Comparison of ENCODE assay signal across 1 cellular context in genomic region chr1:40161125-40161887, GRCh38.
TF ChIP-seq lines count a peak whose summit lies in the region.

TSS of gene RLF (plus strand) at chr1:40161387. CDS start at chr1:40161400, 13 bp downstream.

TF ChIP-seq in GM12878, 131 proteins besides CTCF, POLR2A, EP300 and RAD21 (continued from another document and continues in another):
- TF ChIP-seq NBN (IDR thresholded peaks at IDR 0.05): peak; percentile 98
- TF ChIP-seq NR2C1 (IDR thresholded peaks at IDR 0.05): peak; percentile 59
- TF ChIP-seq MEF2A (IDR thresholded peaks at IDR 0.05; ENCODE audit: insufficient read depth, low read depth, low read length): no peak
- peak; percentile 53 for TF ChIP-seq NR2F1 (conservative IDR thresholded peaks at IDR 0.05)
- peak; percentile 72 for TF ChIP-seq NKRF (conservative IDR thresholded peaks at IDR 0.05)
- TF ChIP-seq POLR2AphosphoS2 (IDR thresholded peaks at IDR 0.05; ENCODE audit: low read depth, low read length): peak; percentile 91
- TF ChIP-seq ZNF687 (IDR thresholded peaks at IDR 0.05): peak; percentile 72
- no peak for TF ChIP-seq BCLAF1 (IDR thresholded peaks at IDR 0.05)
- TF ChIP-seq BCL11A (IDR thresholded peaks at IDR 0.05; ENCODE audit: low read depth, low read length): no peak
- no peak for TF ChIP-seq PBX3 (IDR thresholded peaks at IDR 0.05; ENCODE audit: insufficient replicate concordance, low read depth, low read length)
- TF ChIP-seq POU2F2 (IDR thresholded peaks at IDR 0.05; ENCODE audit: borderline replicate concordance, low read depth, low read length): no peak; the same call in 2 of the 3 replicates
- no peak for TF ChIP-seq MYC (IDR thresholded peaks at IDR 0.05; ENCODE audit: insufficient read depth, insufficient read length, insufficient replicate concordance, low read length, severe bottlenecking)
- peak; percentile 79 for TF ChIP-seq FOXK2 (IDR thresholded peaks at IDR 0.05)
- no peak for TF ChIP-seq GABPA (IDR thresholded peaks at IDR 0.05; ENCODE audit: low read depth)
- TF ChIP-seq BRCA1 (IDR thresholded peaks at IDR 0.05; ENCODE audit: low read depth, low read length): no peak
- no peak for TF ChIP-seq NFIC (IDR thresholded peaks at IDR 0.05; ENCODE audit: low read depth, low read length)
- TF ChIP-seq ATF2 (IDR thresholded peaks at IDR 0.05; ENCODE audit: low read length): no peak
- TF ChIP-seq TCF3 (IDR thresholded peaks at IDR 0.05; ENCODE audit: borderline replicate concordance, insufficient read depth, low read depth, low read length): no peak
- TF ChIP-seq RB1 (IDR thresholded peaks at IDR 0.05; ENCODE audit: borderline replicate concordance): 0 out of 2 replicates have a peak, but pooled peaks have one; percentile 25
- TF ChIP-seq SMARCA5 (IDR thresholded peaks at IDR 0.05): peak; percentile 56; the same call in 1 of the 2 replicates
- TF ChIP-seq MLLT1 (IDR thresholded peaks at IDR 0.05): no peak; the same call in 1 of the 2 replicates
- no peak for TF ChIP-seq SUZ12 (IDR thresholded peaks at IDR 0.05; ENCODE audit: unreplicated experiment)
- no peak for TF ChIP-seq IRF5 (IDR thresholded peaks at IDR 0.05; ENCODE audit: borderline replicate concordance)
- peak; percentile 83 for TF ChIP-seq SP1 (IDR thresholded peaks at IDR 0.05; ENCODE audit: low read depth, low read length)
- TF ChIP-seq ETV6 (conservative IDR thresholded peaks at IDR 0.05 in 1 of 2, IDR thresholded peaks at IDR 0.05 in 1 of 2; ENCODE audit: borderline replicate concordance in 1 of 2, low read depth in 1 of 2): no peak
- TF ChIP-seq ATF3 (IDR thresholded peaks at IDR 0.05; ENCODE audit: borderline replicate concordance, extremely low read depth, low read depth, low read length): peak; percentile 97
- TF ChIP-seq REST (IDR thresholded peaks at IDR 0.05; ENCODE audit: low read depth, low read length): no peak
- TF ChIP-seq ZBTB40 (IDR thresholded peaks at IDR 0.05; ENCODE audit: borderline replicate concordance): peak; percentile 68; the same call in 1 of the 2 replicates
- no peak; the same call in 1 of the 2 replicates for TF ChIP-seq ZNF24 (IDR thresholded peaks at IDR 0.05)
- TF ChIP-seq ZNF207 (IDR thresholded peaks at IDR 0.05; ENCODE audit: borderline replicate concordance): peak; percentile 86; the same call in 1 of the 2 replicates
- TF ChIP-seq JUND (IDR thresholded peaks at IDR 0.05; ENCODE audit: low read depth, low read length): 0 out of 2 replicates have a peak, but pooled peaks have one; percentile 27
- TF ChIP-seq YBX1 (IDR thresholded peaks at IDR 0.05): no peak
